17 cellular contexts compared by ENCODE assay signal in the genomic region with DNA sequence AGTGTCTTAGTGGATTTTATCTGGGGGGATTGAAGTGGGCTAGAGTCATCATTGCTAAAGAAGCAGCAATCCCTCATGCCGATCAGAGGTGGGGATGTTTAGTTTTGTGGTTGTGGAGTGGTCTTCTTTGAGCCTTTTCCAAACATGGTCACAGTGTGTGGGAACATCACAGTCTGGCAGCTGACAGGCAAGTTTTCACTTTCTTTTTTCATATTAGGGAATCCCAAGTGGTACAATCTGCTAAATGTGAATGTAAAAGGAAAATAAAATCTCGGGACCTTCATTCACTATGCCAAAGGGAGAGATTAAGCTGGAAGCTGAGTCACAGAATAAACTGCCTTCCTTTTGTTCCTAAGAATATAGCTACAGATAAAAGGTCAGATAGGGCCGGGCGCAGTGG. TPM values are rescaled to one million over a fixed set of nuclear protein-coding genes. Genes with fewer than 3 reads are reported as not detected.
A peak's percentile ranks its signal among the peaks of the same experiment; 100 is the strongest.
DNase-seq lines count a peak whose midpoint lies in the region; ATAC-seq and TF ChIP-seq lines count a peak whose summit lies in the region.
"Had no signal": no experiment of that assay in that cellular context is flagged by ENCODE, and none has a peak within 500 bp of the region (broad histone marks: within the 10 kb centered on the region; RNA-seq: fewer than 3 reads in every experiment).

No MANE protein-coding gene starts in this region.

- H3K9me3 Mint-ChIP-seq in T-helper 1 cell treated with Interleukin-12 subunit alpha and Interleukin-12 subunit beta and Interleukin-4 antibody, amounts not matched to agents 30 μg/mL and 1 μg/mL, for 36 hours: no peaks in the 10 kb centered on the region
- H3K9me3 Mint-ChIP-seq in WTC11 (no peaks in the 10 kb centered on the region), glutamatergic neuron (ENCODE audit: unreplicated experiment) (peaks cover 2% of the 10 kb centered on the region)
- no peaks in the 10 kb centered on the region for H3K9me3 Mint-ChIP-seq in stimulated activated memory B cell treated with anti-CD40 and anti-IgM and Interleukin-4, amounts not matched to agents 10 μg/mL and 1 μg/mL and 100 μg/mL, for 72 hours
- H3K9me3 Mint-ChIP-seq: activated naive CD4-positive, alpha-beta T cell treated with anti-CD3 and anti-CD28 coated beads, Interleukin-2, amount 10 ng/mL, durations not matched to agents 7 days and 5 days; natural killer cell had no signal

- peaks cover 50% of the 10 kb centered on the region for H3K4me1 Mint-ChIP-seq in T-helper 1 cell treated with Interleukin-12 subunit alpha and Interleukin-12 subunit beta and Interleukin-4 antibody, amounts not matched to agents 30 μg/mL and 1 μg/mL, for 36 hours (ENCODE audit: low read depth)
- no peaks in the 10 kb centered on the region; the same call in 1 of the 2 replicates for H3K4me1 Mint-ChIP-seq in WTC11
- peaks cover 30% of the 10 kb centered on the region for H3K4me1 Mint-ChIP-seq in stimulated activated memory B cell treated with anti-CD40 and anti-IgM and Interleukin-4, amounts not matched to agents 10 μg/mL and 1 μg/mL and 100 μg/mL, for 72 hours
- H3K4me1 Mint-ChIP-seq in glutamatergic neuron (ENCODE audit: low read depth, unreplicated experiment): peaks cover 3% of the 10 kb centered on the region

- CTCF ChIA-PET in WTC11 (lab: Charles Lee): interaction anchor here (0.7 to 9.4 kb wide), 6 partner anchors 16 to 164 kb away, joined by 3 to 213 read pairs (median 66); a partner anchor contains a TSS

- TF ChIP-seq CTCF in WTC11 (IDR thresholded peaks at IDR 0.05) (no peak), glutamatergic neuron (IDR thresholded peaks at IDR 0.05; ENCODE audit: partially characterized antibody, unreplicated experiment) (no peak)

- H3K27me3 Mint-ChIP-seq in T-helper 1 cell treated with Interleukin-12 subunit alpha and Interleukin-12 subunit beta and Interleukin-4 antibody, amounts not matched to agents 30 μg/mL and 1 μg/mL, for 36 hours (ENCODE audit: low read depth): no peaks in the 10 kb centered on the region
- no peaks in the 10 kb centered on the region for H3K27me3 Mint-ChIP-seq in WTC11 (ENCODE audit: low read depth)
- H3K27me3 Mint-ChIP-seq in stimulated activated memory B cell treated with anti-CD40 and anti-IgM and Interleukin-4, amounts not matched to agents 10 μg/mL and 1 μg/mL and 100 μg/mL, for 72 hours: peaks cover 14% of the 10 kb centered on the region
- H3K27me3 Mint-ChIP-seq in glutamatergic neuron (ENCODE audit: unreplicated experiment): peaks cover 1% of the 10 kb centered on the region
- H3K27me3 Mint-ChIP-seq: activated CD8-positive, alpha-beta memory T cell treated with anti-CD3 and anti-CD28 coated beads, Interleukin-2, amount 10 ng/mL, durations not matched to agents 7 days and 5 days had no signal

- H3K27ac Mint-ChIP-seq in T-helper 1 cell treated with Interleukin-12 subunit alpha and Interleukin-12 subunit beta and Interleukin-4 antibody, amounts not matched to agents 30 μg/mL and 1 μg/mL, for 36 hours: peak overlapping the region; percentile 58
- H3K27ac Mint-ChIP-seq in WTC11 (peak overlapping the region; percentile 50; the same call in 1 of the 2 replicates), glutamatergic neuron (ENCODE audit: unreplicated experiment) (no peak overlapping the region)
- H3K27ac Mint-ChIP-seq in stimulated activated memory B cell treated with anti-CD40 and anti-IgM and Interleukin-4, amounts not matched to agents 10 μg/mL and 1 μg/mL and 100 μg/mL, for 72 hours: peak overlapping the region; percentile 24
- H3K27ac Mint-ChIP-seq: activated CD8-positive, alpha-beta memory T cell treated with anti-CD3 and anti-CD28 coated beads, Interleukin-2, amount 10 ng/mL, durations not matched to agents 7 days and 5 days; activated naive CD4-positive, alpha-beta T cell treated with anti-CD3 and anti-CD28 coated beads, Interleukin-2, amount 10 ng/mL, durations not matched to agents 7 days and 5 days had no signal

- POLR2A ChIA-PET in WTC11 (lab: Charles Lee): no interaction called here

- no peaks in the 10 kb centered on the region for H3K36me3 Mint-ChIP-seq in T-helper 1 cell treated with Interleukin-12 subunit alpha and Interleukin-12 subunit beta and Interleukin-4 antibody, amounts not matched to agents 30 μg/mL and 1 μg/mL, for 36 hours (ENCODE audit: low read depth)
- no peaks in the 10 kb centered on the region for H3K36me3 Mint-ChIP-seq in WTC11
- no peaks in the 10 kb centered on the region for H3K36me3 Mint-ChIP-seq in stimulated activated memory B cell treated with anti-CD40 and anti-IgM and Interleukin-4, amounts not matched to agents 10 μg/mL and 1 μg/mL and 100 μg/mL, for 72 hours
- no peaks in the 10 kb centered on the region for H3K36me3 Mint-ChIP-seq in glutamatergic neuron (ENCODE audit: unreplicated experiment)
- H3K36me3 Mint-ChIP-seq: activated CD8-positive, alpha-beta memory T cell treated with anti-CD3 and anti-CD28 coated beads, Interleukin-2, amount 10 ng/mL, durations not matched to agents 7 days and 5 days; activated naive CD4-positive, alpha-beta T cell treated with anti-CD3 and anti-CD28 coated beads, Interleukin-2, amount 10 ng/mL, durations not matched to agents 7 days and 5 days; natural killer cell had no signal

- H3K4me3 Mint-ChIP-seq in T-helper 1 cell treated with Interleukin-12 subunit alpha and Interleukin-12 subunit beta and Interleukin-4 antibody, amounts not matched to agents 30 μg/mL and 1 μg/mL, for 36 hours: no peak overlapping the region
- H3K4me3 Mint-ChIP-seq in WTC11: no peak overlapping the region
- H3K4me3 Mint-ChIP-seq in stimulated activated memory B cell treated with anti-CD40 and anti-IgM and Interleukin-4, amounts not matched to agents 10 μg/mL and 1 μg/mL and 100 μg/mL, for 72 hours: no peak overlapping the region
- H3K4me3 Mint-ChIP-seq in glutamatergic neuron (ENCODE audit: unreplicated experiment): no peak overlapping the region
- H3K4me3 Mint-ChIP-seq: activated CD8-positive, alpha-beta memory T cell treated with anti-CD3 and anti-CD28 coated beads, Interleukin-2, amount 10 ng/mL, durations not matched to agents 7 days and 5 days; activated naive CD4-positive, alpha-beta T cell treated with anti-CD3 and anti-CD28 coated beads, Interleukin-2, amount 10 ng/mL, durations not matched to agents 7 days and 5 days; natural killer cell had no signal

- DNase-seq in T-helper 1 cell (no peak), WTC11 (ENCODE audit: low spot score) (no peak), hepatic stellate cell (ENCODE audit: low spot score) (peak; percentile 45), glutamatergic neuron (no peak)
- DNase-seq: activated CD8-positive, alpha-beta memory T cell treated with anti-CD3 and anti-CD28 coated beads, Interleukin-2, amount 10 ng/mL, durations not matched to agents 7 days and 5 days; activated naive CD4-positive, alpha-beta T cell treated with anti-CD3 and anti-CD28 coated beads, Interleukin-2, amount 10 ng/mL, durations not matched to agents 7 days and 5 days; central memory CD4-positive, alpha-beta T cell; heart left ventricle; natural killer cell; right cardiac atrium; stimulated activated CD4-positive, alpha-beta T cell treated with anti-CD3 and anti-CD28 coated beads, Interleukin-2, amount 100 ng/mL, for 48 hours had no signal

- ATAC-seq in WTC11 (no peak), HG02610 (IDR thresholded peaks at IDR 0.05; ENCODE audit: unreplicated experiment) (no peak), GM21447 (IDR thresholded peaks at IDR 0.05; ENCODE audit: unreplicated experiment) (no peak)
- no peak for ATAC-seq in stimulated activated memory B cell treated with anti-CD40 and anti-IgM and Interleukin-4, amounts not matched to agents 10 μg/mL and 1 μg/mL and 100 μg/mL, for 72 hours
- ATAC-seq: A549; activated CD8-positive, alpha-beta memory T cell treated with anti-CD3 and anti-CD28 coated beads, Interleukin-2, amount 10 ng/mL, durations not matched to agents 7 days and 5 days; heart left ventricle; natural killer cell; right cardiac atrium; SK-N-SH treated with all-trans-retinoic acid at 6 μM for 48 hours had no signal

TF ChIP-seq in WTC11, 78 proteins besides CTCF, POLR2A, EP300 and RAD21 (continues in another document):
- TF ChIP-seq, protein P1, sequence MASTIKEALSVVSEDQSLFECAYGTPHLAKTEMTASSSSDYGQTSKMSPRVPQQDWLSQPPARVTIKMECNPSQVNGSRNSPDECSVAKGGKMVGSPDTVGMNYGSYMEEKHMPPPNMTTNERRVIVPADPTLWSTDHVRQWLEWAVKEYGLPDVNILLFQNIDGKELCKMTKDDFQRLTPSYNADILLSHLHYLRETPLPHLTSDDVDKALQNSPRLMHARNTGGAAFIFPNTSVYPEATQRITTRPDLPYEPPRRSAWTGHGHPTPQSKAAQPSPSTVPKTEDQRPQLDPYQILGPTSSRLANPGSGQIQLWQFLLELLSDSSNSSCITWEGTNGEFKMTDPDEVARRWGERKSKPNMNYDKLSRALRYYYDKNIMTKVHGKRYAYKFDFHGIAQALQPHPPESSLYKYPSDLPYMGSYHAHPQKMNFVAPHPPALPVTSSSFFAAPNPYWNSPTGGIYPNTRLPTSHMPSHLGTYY (CRISPR knock-in tag; IDR thresholded peaks at IDR 0.05): no peak
- TF ChIP-seq ZNF232 (CRISPR knock-in tag; IDR thresholded peaks at IDR 0.05): no peak
- TF ChIP-seq, protein P2, sequence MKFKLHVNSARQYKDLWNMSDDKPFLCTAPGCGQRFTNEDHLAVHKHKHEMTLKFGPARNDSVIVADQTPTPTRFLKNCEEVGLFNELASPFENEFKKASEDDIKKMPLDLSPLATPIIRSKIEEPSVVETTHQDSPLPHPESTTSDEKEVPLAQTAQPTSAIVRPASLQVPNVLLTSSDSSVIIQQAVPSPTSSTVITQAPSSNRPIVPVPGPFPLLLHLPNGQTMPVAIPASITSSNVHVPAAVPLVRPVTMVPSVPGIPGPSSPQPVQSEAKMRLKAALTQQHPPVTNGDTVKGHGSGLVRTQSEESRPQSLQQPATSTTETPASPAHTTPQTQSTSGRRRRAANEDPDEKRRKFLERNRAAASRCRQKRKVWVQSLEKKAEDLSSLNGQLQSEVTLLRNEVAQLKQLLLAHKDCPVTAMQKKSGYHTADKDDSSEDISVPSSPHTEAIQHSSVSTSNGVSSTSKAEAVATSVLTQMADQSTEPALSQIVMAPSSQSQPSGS (CRISPR knock-in tag; IDR thresholded peaks at IDR 0.05; ENCODE audit: borderline replicate concordance, low read depth): no peak
- TF ChIP-seq NFYB (CRISPR knock-in tag; conservative IDR thresholded peaks at IDR 0.05; ENCODE audit: low read depth): no peak
- no peak for TF ChIP-seq NR2C2 (CRISPR knock-in tag; IDR thresholded peaks at IDR 0.05)
- no peak for TF ChIP-seq FOXP1 (CRISPR knock-in tag; IDR thresholded peaks at IDR 0.05; ENCODE audit: borderline replicate concordance)

RNA-seq across cellular contexts. Expression of a gene that starts 10.4 kb away (rescaled TPM):
- total RNA-seq in WTC11 (2021) (0.07 to 0.37 TPM (median 0.11 TPM) in 3 replicates), glutamatergic neuron (ENCODE audit: unreplicated experiment) (not detected)

RNA-seq across cellular contexts. Expression of a gene that starts 39.3 kb away (rescaled TPM):
- 0.33 TPM in 1 of 3 replicates, not detected in the others for total RNA-seq in WTC11 (2021)
- not detected for total RNA-seq in glutamatergic neuron (ENCODE audit: unreplicated experiment)
- total RNA-seq: right cardiac atrium had no signal
